In the genomic region with DNA sequence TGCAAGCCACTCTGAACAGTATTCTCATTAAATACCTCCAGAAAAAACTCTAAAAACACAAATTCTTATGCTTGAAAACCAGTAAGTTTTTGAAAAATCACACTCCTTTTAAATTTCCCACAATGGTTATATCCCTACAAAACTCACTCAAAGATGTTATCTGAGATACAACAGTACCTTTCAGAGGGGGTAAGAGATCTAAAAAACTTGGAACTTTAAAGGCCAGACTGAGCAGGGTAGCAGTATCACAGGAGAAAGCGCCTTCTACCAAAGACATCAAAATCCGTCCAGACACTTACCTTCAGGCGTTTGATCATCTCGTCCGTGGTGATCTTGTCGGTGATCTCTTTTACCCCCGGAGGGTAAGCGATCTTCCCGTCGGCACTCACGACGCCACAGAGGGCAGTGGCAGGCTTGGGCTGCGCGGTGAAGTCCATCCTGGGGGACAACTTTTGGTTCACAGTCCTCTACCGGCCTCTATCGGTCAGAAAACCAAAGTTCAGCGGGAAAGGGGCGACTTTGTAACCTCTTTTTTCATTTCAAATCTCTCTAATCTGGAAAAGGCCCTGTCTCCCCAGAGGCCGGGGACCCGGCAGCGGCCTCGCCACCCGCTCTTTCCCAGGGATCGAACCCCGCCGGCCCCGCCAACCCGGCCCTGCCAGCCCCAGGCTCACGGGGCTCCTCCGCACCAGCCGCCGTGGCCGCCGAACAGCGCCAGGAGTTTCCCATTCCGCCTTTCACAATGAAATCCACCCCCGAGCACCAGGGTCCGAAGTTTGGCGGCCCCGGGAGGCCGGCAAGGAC, we compare ENCODE assay signal across 8 cellular contexts. TPM values are rescaled to one million over a fixed set of nuclear protein-coding genes. Genes with fewer than 3 reads are reported as not detected.
A peak's percentile ranks its signal among the peaks of the same experiment; 100 is the strongest.
DNase-seq lines count a peak whose midpoint lies in the region; ATAC-seq and TF ChIP-seq lines count a peak whose summit lies in the region.

No MANE protein-coding gene starts in this region.

- H3K4me3 ChIP-seq in adrenal gland (peak overlapping the region; percentile 71 to 96 (median 92)), heart left ventricle (peak overlapping the region; percentile 69 to 100 (median 91)), parathyroid adenoma (ENCODE audit: low read depth, low read length) (peak overlapping the region; percentile 79), tibial artery (peak overlapping the region; percentile 80 to 97)

- DNase-seq in ELF-1 (ENCODE audit: low read depth, low spot score) (peak; percentile 93), NCI-H128 (lab: John Stamatoyannopoulos, UW; ENCODE audit: unreplicated experiment) (peak; percentile 54), SW480 (ENCODE audit: low spot score) (peak; percentile 65), adrenal gland (peak; percentile 79 to 92 (median 84)), heart left ventricle (peak; percentile 76 to 84 (median 78)), tibial artery (peak; percentile 75 to 86)

- H3K4me2 ChIP-seq in parathyroid adenoma (ENCODE audit: low read length) = peak overlapping the region; percentile 93

- peak; percentile 23 for ATAC-seq in HG02610 (IDR thresholded peaks at IDR 0.05; ENCODE audit: unreplicated experiment)
- ATAC-seq in heart left ventricle = peak; percentile 68 to 80 (median 76)

- TF ChIP-seq CTCF in adrenal gland (IDR thresholded peaks at IDR 0.05) (peak; percentile 69 to 90 (median 86)), heart left ventricle (IDR thresholded peaks at IDR 0.05) (peak; percentile 67 to 92 (median 85)), parathyroid adenoma (IDR thresholded peaks at IDR 0.05) (peak; percentile 67), tibial artery (IDR thresholded peaks at IDR 0.05) (peak; percentile 80)

- peaks cover 12% of the 10 kb centered on the region for H3K79me2 ChIP-seq in parathyroid adenoma

- WGBS in adrenal gland, 4 donors = 1 to 2% (median 1%) methylated on average over 16 to 41 of the region's 41 CpGs
- WGBS in heart left ventricle, 4 donors = 1 to 2% (median 1%) methylated on average over 24 to 41 of the region's 41 CpGs

- H3K27ac ChIP-seq in adrenal gland = peak overlapping the region; percentile 82 to 99 (median 93)
- H3K27ac ChIP-seq in heart left ventricle = peak overlapping the region; percentile 83 to 97 (median 92)
- H3K27ac ChIP-seq in parathyroid adenoma = peak overlapping the region; percentile 72
- peak overlapping the region; percentile 90 to 96 for H3K27ac ChIP-seq in tibial artery

- peak overlapping the region; percentile 68 for H2AFZ ChIP-seq in parathyroid adenoma

- TF ChIP-seq POLR2A in adrenal gland (IDR thresholded peaks at IDR 0.05) (no peak), heart left ventricle (IDR thresholded peaks at IDR 0.05) (no peak)

- intact Hi-C loops in adrenal gland (cut with DNase I) (loop anchor here (5.0 to 10.0 kb wide), 3 partner anchors 62 to 509 kb away; partner anchors contain the start of gene UBE2K (in 2 of the 2)), heart left ventricle (cut with DNase I) (loop anchor here (1.0 to 10.0 kb wide), 18 partner anchors 72 to 518 kb away; partner anchors contain the start of genes UGDH (in 6 of the 10), N4BP2 (in 5 of the 10), SMIM14 (in 4 of the 10) and LIAS (in 2 of the 10)), tibial artery (cut with DNase I; ENCODE audit: low total_unique reads) (loop anchor here (5.0 kb wide), 1 partner anchor 504 kb away; no protein-coding TSS in a partner anchor)

- H3K27me3 ChIP-seq in adrenal gland (no peaks in the 10 kb centered on the region), heart left ventricle (no peaks in the 10 kb centered on the region), parathyroid adenoma (ENCODE audit: control insufficient read depth, insufficient read depth, low read length) (no peaks in the 10 kb centered on the region), tibial artery (no peaks in the 10 kb centered on the region)

- H3K9me3 ChIP-seq in adrenal gland (replicated peaks in 1 of 3) = no peaks in the 10 kb centered on the region
- H3K9me3 ChIP-seq in heart left ventricle = no peaks in the 10 kb centered on the region
- H3K9me3 ChIP-seq in parathyroid adenoma (ENCODE audit: control insufficient read depth, low read length) = no peaks in the 10 kb centered on the region
- no peaks in the 10 kb centered on the region for H3K9me3 ChIP-seq in tibial artery

- H3K9ac ChIP-seq in parathyroid adenoma = peak overlapping the region; percentile 55

- H3K4me1 ChIP-seq in adrenal gland (replicated peaks in 1 of 2) = peaks cover 7 to 15% of the 10 kb centered on the region in 2 donors
- peaks cover 0 to 43% (median 16%) of the 10 kb centered on the region in 12 donors for H3K4me1 ChIP-seq in heart left ventricle
- H3K4me1 ChIP-seq in parathyroid adenoma = no peaks in the 10 kb centered on the region
- peaks cover 0 to 18% (median 12%) of the 10 kb centered on the region in 4 donors for H3K4me1 ChIP-seq in tibial artery

- H3K36me3 ChIP-seq in adrenal gland (replicated peaks in 1 of 2) (peaks cover 0 to 21% of the 10 kb centered on the region in 2 donors), heart left ventricle (peaks cover 0 to 33% (median 29%) of the 10 kb centered on the region in 9 donors), parathyroid adenoma (ENCODE audit: control insufficient read depth, insufficient read depth, low read length) (no peaks in the 10 kb centered on the region), tibial artery (peaks cover 0 to 25% (median 6%) of the 10 kb centered on the region in 3 donors)

RNA-seq across cellular contexts. Expression of gene PDS5A, which starts 1.4 kb away (rescaled TPM):
- total RNA-seq in adrenal gland = 10 to 100 TPM; 30.1 to 63.2 (median 53.3) TPM
- polyA plus RNA-seq in adrenal gland = 10 to 100 TPM; 16.2 to 40.9 (median 23.1) TPM
- 10 to 100 TPM; 23.0 to 41.6 (median 30.7) TPM for total RNA-seq in heart left ventricle
- 10 to 100 TPM; 10.9 to 23.7 TPM for polyA plus RNA-seq in heart left ventricle

Comparison
In these comparisons a context has a peak if more than half of its experiments do, and no peak if none do; other contexts are left out.
1. Peak in every context shown above with its lines: DNase-seq, ATAC-seq, H3K4me3 ChIP-seq and H3K27ac ChIP-seq.